In genomic region chr5:14871084-14871572, GRCh38 we compare ENCODE assay signal across 8 cellular contexts. TPM values are rescaled to one million over a fixed set of nuclear protein-coding genes. Genes with fewer than 3 reads are reported as not detected.
DNase-seq lines count a peak whose midpoint lies in the region; ATAC-seq and TF ChIP-seq lines count a peak whose summit lies in the region.

No MANE protein-coding gene starts in this region.

- POLR2A ChIA-PET in T-cell (lab: Charles Lee) = interaction anchor here in 1 of 2 donors (0.6 to 1.0 kb wide), 5 partner anchors 31 to 205 kb away, joined by 3 to 4 read pairs (median 3); no protein-coding TSS in a partner anchor

- no peaks in the 10 kb centered on the region for H3K9me3 Mint-ChIP-seq in T-cell

- TF ChIP-seq CTCF in breast epithelium (IDR thresholded peaks at IDR 0.05) (no peak), right lobe of liver (IDR thresholded peaks at IDR 0.05) (no peak)

- H3K27me3 ChIP-seq in breast epithelium = no peaks in the 10 kb centered on the region
- no peaks in the 10 kb centered on the region for H3K27me3 ChIP-seq in right lobe of liver

- H3K27me3 Mint-ChIP-seq in T-cell = no peaks in the 10 kb centered on the region

- DNase-seq in NCI-H187 (lab: John Stamatoyannopoulos, UW) = peak; percentile 14 to 33
- no peak for DNase-seq in NCI-H187 treated with DMSO at 0.1 percent for 48 hours (lab: John Stamatoyannopoulos, UW)
- DNase-seq in T-cell = peak in 23 of 34 experiments; percentile 2 to 43 (median 17)
- peak in 1 of 2 donors; percentile 38 for DNase-seq in breast epithelium (ENCODE audit: low spot score in 2 of 2)
- DNase-seq in right lobe of liver = peak; percentile 40 to 64 (median 50)
- peak in 2 of 3 experiments; percentile 5 to 29 for DNase-seq in stimulated activated CD4-positive, alpha-beta T cell treated with anti-CD3 and anti-CD28 coated beads, TNF-alpha, amount 100 ng/mL, for 24 hours (ENCODE audit: low read depth in 3 of 3)
- DNase-seq in NCI-H446 (lab: John Stamatoyannopoulos, UW) = no peak

- peak; percentile 15 for ATAC-seq in HG02970 (IDR thresholded peaks at IDR 0.05; ENCODE audit: low FRiP score, unreplicated experiment)
- peak; percentile 3 to 16 (median 5) for ATAC-seq in T-cell (replicated peaks in 1 of 4)
- ATAC-seq in right lobe of liver = peak; percentile 2 to 4 (median 2)

- H3K4me3 Mint-ChIP-seq in T-cell = peak overlapping the region; percentile 87 to 98 (median 96)

- no peak for TF ChIP-seq POLR2A in breast epithelium (IDR thresholded peaks at IDR 0.05)
- no peak for TF ChIP-seq POLR2A in right lobe of liver (IDR thresholded peaks at IDR 0.05)

- WGBS in right lobe of liver (ENCODE audit: insufficient coverage, low coverage, low lambda C conversion rate, missing lambda C conversion rate) = under 1% methylated on average over 9 of the region's 37 CpGs

- peak overlapping the region; percentile 91 to 98 for H3K27ac Mint-ChIP-seq in T-cell

- intact Hi-C loops in breast epithelium (cut with DNase I; ENCODE audit: low total_unique reads) = loop anchor here (10.0 kb wide), 1 partner anchor 156 kb away; no protein-coding TSS in a partner anchor
- intact Hi-C loops in right lobe of liver (cut with DNase I) = loop anchor here in 1 of 2 donors (5.0 kb wide), 1 partner anchor 59 kb away; no protein-coding TSS in a partner anchor

- no peaks in the 10 kb centered on the region for H3K4me1 ChIP-seq in breast epithelium
- peaks cover 0 to 21% (median 4%) of the 10 kb centered on the region in 4 donors for H3K4me1 ChIP-seq in right lobe of liver

- peaks cover 2% of the 10 kb centered on the region for H3K36me3 Mint-ChIP-seq in T-cell

- peak overlapping the region; percentile 73 to 99 for H3K27ac ChIP-seq in breast epithelium
- H3K27ac ChIP-seq in right lobe of liver = peak overlapping the region; percentile 56 to 91 (median 83)

- H3K36me3 ChIP-seq in breast epithelium (no peaks in the 10 kb centered on the region), right lobe of liver (no peaks in the 10 kb centered on the region)

- H3K9me3 ChIP-seq in breast epithelium = no peaks in the 10 kb centered on the region
- H3K9me3 ChIP-seq in right lobe of liver = no peaks in the 10 kb centered on the region

- H3K4me3 ChIP-seq in breast epithelium = peak overlapping the region; percentile 80 to 91 (median 80)
- H3K4me3 ChIP-seq in right lobe of liver = peak overlapping the region; percentile 64 to 73 (median 69)

- H3K4me1 Mint-ChIP-seq in T-cell = peaks cover 40 to 42% (median 42%) of the 10 kb centered on the region in 3 donors

- CTCF ChIA-PET in T-cell (lab: Charles Lee) = interaction anchor here (0.5 to 1.9 kb wide), 16 partner anchors 13 to 1639 kb away, joined by 3 to 15 read pairs (median 4); no protein-coding TSS in a partner anchor

RNA-seq across cellular contexts. Expression of gene ANKH, which starts 0.5 kb away (rescaled TPM):
- total RNA-seq in T-cell (100 to 1,000 TPM in 4 of 5 donors, 10 to 100 TPM in 1; 98.9 to 200 (median 167) TPM), breast epithelium (10 to 100 TPM; 31.5 to 83.1 (median 52.1) TPM), right lobe of liver (100 to 1,000 TPM in 1 of 6 experiments, 10 to 100 TPM in 5; 38.5 to 121 (median 61.9) TPM)

Comparison
In these comparisons a context has a peak if more than half of its experiments do, and no peak if none do; other contexts are left out.
1. DNase-seq: peak in NCI-H187 (2 of 2), T-cell (23 of 34), right lobe of liver (3 of 3) and stimulated activated CD4-positive, alpha-beta T cell treated with anti-CD3 and anti-CD28 coated beads, TNF-alpha, amount 100 ng/mL, for 24 hours (2 of 3); none in NCI-H187 treated with DMSO at 0.1 percent for 48 hours (single experiment) and NCI-H446 (0 of 2).
2. Peak in every context shown above with its lines, with median percentiles within 50 percentile points of each other: ATAC-seq.